In the genomic region with DNA sequence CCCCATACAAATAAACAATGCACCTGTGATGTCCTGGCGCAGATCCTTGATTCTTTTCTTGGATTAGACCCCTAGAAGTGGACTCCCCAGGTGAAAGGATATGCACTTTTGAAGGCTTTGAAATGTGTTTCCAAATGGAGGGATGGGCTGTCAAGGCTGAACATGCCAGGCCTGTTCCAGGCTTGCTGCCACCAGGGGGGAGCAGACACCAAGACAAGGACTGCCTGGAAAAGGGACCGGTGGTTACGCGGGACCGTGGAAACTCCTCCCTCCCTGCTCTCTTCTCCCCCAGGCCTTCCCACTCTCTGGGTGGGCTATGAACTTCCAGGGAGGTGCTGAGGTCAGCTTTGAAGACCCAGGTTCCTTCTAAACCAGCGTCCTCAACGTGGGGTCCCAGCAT, we compare ENCODE assay signal across 9 cellular contexts. TPM values are rescaled to one million over a fixed set of nuclear protein-coding genes. Genes with fewer than 3 reads are reported as not detected.
DNase-seq lines count a peak whose midpoint lies in the region; ATAC-seq, FAIRE-seq and TF ChIP-seq lines count a peak whose summit lies in the region.
"Had no signal": no experiment of that assay in that cellular context is flagged by ENCODE, and none has a peak within 500 bp of the region (broad histone marks: within the 10 kb centered on the region; RNA-seq: fewer than 3 reads in every experiment).

No MANE protein-coding gene starts in this region.

- H3K79me1 ChIP-seq in mesendoderm (ENCODE audit: low read length): no peaks in the 10 kb centered on the region

- no peak overlapping the region for H2BK5ac ChIP-seq in mesendoderm (ENCODE audit: low read length)

- no peak overlapping the region for H3K23ac ChIP-seq in mesendoderm (ENCODE audit: low read length)

- H3K79me2 ChIP-seq in mesendoderm (ENCODE audit: control insufficient read depth, insufficient read depth, low read length): no peaks in the 10 kb centered on the region

- H3K9me3 Mint-ChIP-seq in stimulated activated effector memory CD8-positive, alpha-beta T cell treated with anti-CD3 and anti-CD28 coated beads, Interleukin-12 subunit alpha, Interleukin-12 subunit beta, amount 100 ng/mL, for 72 hours: no peaks in the 10 kb centered on the region
- no peaks in the 10 kb centered on the region for H3K9me3 Mint-ChIP-seq in activated T-helper 17 cell treated with anti-CD3 and anti-CD28 coated beads, Interleukin-2, amount 50 U/mL, for 72 hours
- H3K9me3 Mint-ChIP-seq in CD14-positive monocyte: no peaks in the 10 kb centered on the region
- H3K9me3 Mint-ChIP-seq in activated CD4-positive, alpha-beta memory T cell treated with anti-CD3 and anti-CD28 coated beads for 36 hours: no peaks in the 10 kb centered on the region

- peaks cover 36% of the 10 kb centered on the region for H3K27me3 Mint-ChIP-seq in activated T-helper 17 cell treated with anti-CD3 and anti-CD28 coated beads, Interleukin-2, amount 50 U/mL, for 72 hours
- peaks cover 5 to 12% (median 7%) of the 10 kb centered on the region in 3 donors for H3K27me3 Mint-ChIP-seq in CD14-positive monocyte (ENCODE audit: low read depth in 3 of 3)
- peaks cover 26% of the 10 kb centered on the region for H3K27me3 Mint-ChIP-seq in activated CD4-positive, alpha-beta memory T cell treated with anti-CD3 and anti-CD28 coated beads for 36 hours

- no peaks in the 10 kb centered on the region for H3K36me3 Mint-ChIP-seq in stimulated activated effector memory CD8-positive, alpha-beta T cell treated with anti-CD3 and anti-CD28 coated beads, Interleukin-12 subunit alpha, Interleukin-12 subunit beta, amount 100 ng/mL, for 72 hours
- H3K36me3 Mint-ChIP-seq in activated T-helper 17 cell treated with anti-CD3 and anti-CD28 coated beads, Interleukin-2, amount 50 U/mL, for 72 hours (ENCODE audit: low read depth): no peaks in the 10 kb centered on the region
- H3K36me3 Mint-ChIP-seq in CD14-positive monocyte: no peaks in the 10 kb centered on the region
- H3K36me3 Mint-ChIP-seq in activated CD4-positive, alpha-beta memory T cell treated with anti-CD3 and anti-CD28 coated beads for 36 hours: no peaks in the 10 kb centered on the region

- H3K18ac ChIP-seq in mesendoderm (ENCODE audit: low read length): no peak overlapping the region

- CTCF ChIA-PET in activated CD4-positive, alpha-beta memory T cell treated with anti-CD3 and anti-CD28 coated beads for 36 hours (lab: Charles Lee): no interaction called here

- no peak overlapping the region for H2BK120ac ChIP-seq in mesendoderm (ENCODE audit: low read depth, low read length)

- no peak overlapping the region for H4K5ac ChIP-seq in mesendoderm (ENCODE audit: low read length)

- DNase-seq in D341Med (ENCODE audit: low spot score) (peak; percentile 64), HTR-8/SVneo (ENCODE audit: insufficient read length, low spot score) (peak; percentile 34), astrocyte of the spinal cord (ENCODE audit: low read depth, low spot score) (peak; percentile 20), mesendoderm (peak; percentile 63), CD14-positive monocyte (ENCODE audit: low spot score) (no peak)
- no peak for DNase-seq in stimulated activated effector memory CD8-positive, alpha-beta T cell treated with anti-CD3 and anti-CD28 coated beads, Interleukin-12 subunit alpha, Interleukin-12 subunit beta, amount 100 ng/mL, for 72 hours (ENCODE audit: low spot score in 2 of 2)
- DNase-seq in activated CD4-positive, alpha-beta memory T cell treated with anti-CD3 and anti-CD28 coated beads for 36 hours: no peak

- no peak overlapping the region for H3K4ac ChIP-seq in mesendoderm (ENCODE audit: low read depth, low read length)

- POLR2A ChIA-PET in activated CD4-positive, alpha-beta memory T cell treated with anti-CD3 and anti-CD28 coated beads for 36 hours (lab: Charles Lee): no interaction called here

- no peak overlapping the region for H3K27ac ChIP-seq in mesendoderm (ENCODE audit: low read depth, low read length)
- H3K27ac ChIP-seq: vagina had no signal

- FAIRE-seq in HTR-8/SVneo (lab: Jason Lieb, UNC): peak; percentile 36

- intact Hi-C loops in CD14-positive monocyte (cut with micrococcal nuclease): no loop called here
- intact Hi-C loops in activated CD4-positive, alpha-beta memory T cell treated with anti-CD3 and anti-CD28 coated beads for 36 hours (cut with micrococcal nuclease): no loop called here

- H3K4me1 Mint-ChIP-seq in stimulated activated effector memory CD8-positive, alpha-beta T cell treated with anti-CD3 and anti-CD28 coated beads, Interleukin-12 subunit alpha, Interleukin-12 subunit beta, amount 100 ng/mL, for 72 hours: no peaks in the 10 kb centered on the region
- H3K4me1 Mint-ChIP-seq in activated T-helper 17 cell treated with anti-CD3 and anti-CD28 coated beads, Interleukin-2, amount 50 U/mL, for 72 hours: no peaks in the 10 kb centered on the region
- no peaks in the 10 kb centered on the region for H3K4me1 Mint-ChIP-seq in CD14-positive monocyte
- no peaks in the 10 kb centered on the region for H3K4me1 Mint-ChIP-seq in activated CD4-positive, alpha-beta memory T cell treated with anti-CD3 and anti-CD28 coated beads for 36 hours (ENCODE audit: low read depth)

- no peak overlapping the region for H3K4me2 ChIP-seq in mesendoderm (ENCODE audit: low read length)

- H3K9ac ChIP-seq in mesendoderm (ENCODE audit: low read length): no peak overlapping the region

- H3K4me3 ChIP-seq in astrocyte of the spinal cord (ENCODE audit: low read depth, low read length): no peak overlapping the region
- H3K4me3 ChIP-seq in mesendoderm (ENCODE audit: low read length): no peak overlapping the region
- H3K4me3 ChIP-seq: vagina had no signal

- no peak overlapping the region for H3K4me3 Mint-ChIP-seq in stimulated activated effector memory CD8-positive, alpha-beta T cell treated with anti-CD3 and anti-CD28 coated beads, Interleukin-12 subunit alpha, Interleukin-12 subunit beta, amount 100 ng/mL, for 72 hours
- no peak overlapping the region for H3K4me3 Mint-ChIP-seq in activated T-helper 17 cell treated with anti-CD3 and anti-CD28 coated beads, Interleukin-2, amount 50 U/mL, for 72 hours
- H3K4me3 Mint-ChIP-seq in CD14-positive monocyte: no peak overlapping the region
- no peak overlapping the region for H3K4me3 Mint-ChIP-seq in activated CD4-positive, alpha-beta memory T cell treated with anti-CD3 and anti-CD28 coated beads for 36 hours

- no peaks in the 10 kb centered on the region for H3K36me3 ChIP-seq in mesendoderm (ENCODE audit: control insufficient read depth, insufficient read depth, low read length)
- H3K36me3 ChIP-seq: vagina had no signal

- ATAC-seq in stimulated activated effector memory CD8-positive, alpha-beta T cell treated with anti-CD3 and anti-CD28 coated beads, Interleukin-12 subunit alpha, Interleukin-12 subunit beta, amount 100 ng/mL, for 72 hours: no peak
- ATAC-seq in activated T-helper 17 cell treated with anti-CD3 and anti-CD28 coated beads, Interleukin-2, amount 50 U/mL, for 72 hours (replicated peaks): no peak

- no peak overlapping the region for H2AK5ac ChIP-seq in mesendoderm (ENCODE audit: low read length)

- TF ChIP-seq CTCF in astrocyte of the spinal cord (IDR thresholded peaks at IDR 0.05; ENCODE audit: low read depth, low read length) (peak; percentile 66), CD14-positive monocyte (IDR thresholded peaks at IDR 0.05) (no peak)

- no CpG with 5 or more reads among the region's 7 CpGs for WGBS in mesendoderm (ENCODE audit: extremely low coverage, insufficient coverage, low lambda C conversion rate)

- no peak overlapping the region for H4K8ac ChIP-seq in mesendoderm (ENCODE audit: low read depth, low read length)

- no peak overlapping the region for H3K27ac Mint-ChIP-seq in stimulated activated effector memory CD8-positive, alpha-beta T cell treated with anti-CD3 and anti-CD28 coated beads, Interleukin-12 subunit alpha, Interleukin-12 subunit beta, amount 100 ng/mL, for 72 hours
- no peak overlapping the region for H3K27ac Mint-ChIP-seq in activated T-helper 17 cell treated with anti-CD3 and anti-CD28 coated beads, Interleukin-2, amount 50 U/mL, for 72 hours
- H3K27ac Mint-ChIP-seq in CD14-positive monocyte: no peak overlapping the region
- no peak overlapping the region for H3K27ac Mint-ChIP-seq in activated CD4-positive, alpha-beta memory T cell treated with anti-CD3 and anti-CD28 coated beads for 36 hours

- in situ Hi-C loops in astrocyte of the spinal cord (cut with HindIII; ENCODE audit: low sequenced_read_pairs): no loop called here

- no peak overlapping the region for H2BK15ac ChIP-seq in mesendoderm (replicated peaks; ENCODE audit: low read depth)

- no peaks in the 10 kb centered on the region for H3K27me3 ChIP-seq in mesendoderm (ENCODE audit: insufficient read depth, low read length, poor library complexity)
- H3K27me3 ChIP-seq: vagina had no signal

- H3K4me1 ChIP-seq in mesendoderm (ENCODE audit: control insufficient read depth, low read depth, low read length): no peaks in the 10 kb centered on the region
- H3K4me1 ChIP-seq: vagina had no signal

- no peak overlapping the region for H3K56ac ChIP-seq in mesendoderm (ENCODE audit: low read length)

RNA-seq across cellular contexts. Expression of gene C1QB, which starts 12.7 kb away (rescaled TPM):
- polyA plus RNA-seq in mesendoderm (2013, experiment 1 of 2): not detected
- not detected for polyA plus RNA-seq in mesendoderm (2013, experiment 2 of 2)
- not detected for total RNA-seq in activated T-helper 17 cell treated with anti-CD3 and anti-CD28 coated beads, Interleukin-2, amount 50 U/mL, for 72 hours
- 1 to 10 TPM; 3.9 to 6.4 TPM for polyA plus RNA-seq in CD14-positive monocyte
- total RNA-seq in activated CD4-positive, alpha-beta memory T cell treated with anti-CD3 and anti-CD28 coated beads for 36 hours: not detected

RNA-seq across cellular contexts. Expression of gene C1QC, which starts 22.3 kb away (rescaled TPM):
- not detected for polyA plus RNA-seq in mesendoderm (2013, experiment 1 of 2)
- polyA plus RNA-seq in mesendoderm (2013, experiment 2 of 2): not detected
- not detected for total RNA-seq in activated T-helper 17 cell treated with anti-CD3 and anti-CD28 coated beads, Interleukin-2, amount 50 U/mL, for 72 hours
- polyA plus RNA-seq in CD14-positive monocyte: under 1 TPM; 0.74 to 0.85 TPM
- not detected for total RNA-seq in activated CD4-positive, alpha-beta memory T cell treated with anti-CD3 and anti-CD28 coated beads for 36 hours

RNA-seq across cellular contexts. Expression of gene C1QA, which starts 29.3 kb away (rescaled TPM):
- polyA plus RNA-seq in mesendoderm (2013, experiment 1 of 2): not detected
- not detected for polyA plus RNA-seq in mesendoderm (2013, experiment 2 of 2)
- total RNA-seq in activated T-helper 17 cell treated with anti-CD3 and anti-CD28 coated beads, Interleukin-2, amount 50 U/mL, for 72 hours: not detected
- 10 to 100 TPM; 16.3 to 19.6 TPM for polyA plus RNA-seq in CD14-positive monocyte
- not detected for total RNA-seq in activated CD4-positive, alpha-beta memory T cell treated with anti-CD3 and anti-CD28 coated beads for 36 hours

RNA-seq across cellular contexts. Expression of gene EPHB2, which starts 44.9 kb away (rescaled TPM):
- 5.6 TPM for polyA plus RNA-seq in mesendoderm (2013, experiment 1 of 2)
- polyA plus RNA-seq in mesendoderm (2013, experiment 2 of 2): 6.2 TPM
- total RNA-seq in activated T-helper 17 cell treated with anti-CD3 and anti-CD28 coated beads, Interleukin-2, amount 50 U/mL, for 72 hours: under 1 TPM in 1 of 2 donors, not detected in 1; 0.04 TPM
- 1 to 10 TPM; 2.9 to 3.4 TPM for polyA plus RNA-seq in CD14-positive monocyte
- under 1 TPM; 0.07 to 0.17 TPM for total RNA-seq in activated CD4-positive, alpha-beta memory T cell treated with anti-CD3 and anti-CD28 coated beads for 36 hours

Comparison
In these comparisons a context has a peak if more than half of its experiments do, and no peak if none do; other contexts are left out.
1. DNase-seq: peak in D341Med (single experiment), HTR-8/SVneo (single experiment), astrocyte of the spinal cord (single experiment) and mesendoderm (single experiment); none in stimulated activated effector memory CD8-positive, alpha-beta T cell treated with anti-CD3 and anti-CD28 coated beads, Interleukin-12 subunit alpha, Interleukin-12 subunit beta, amount 100 ng/mL, for 72 hours (0 of 2), CD14-positive monocyte (single experiment) and activated CD4-positive, alpha-beta memory T cell treated with anti-CD3 and anti-CD28 coated beads for 36 hours (single experiment).